ENCODE assay signal across 27 cellular contexts in genomic region chr3:16280671-16281070, GRCh38.
"Had no signal": no experiment of that assay in that cellular context is flagged by ENCODE, and none has a peak within 500 bp of the region (broad histone marks: within the 10 kb centered on the region; RNA-seq: fewer than 3 reads in every experiment).

No MANE protein-coding gene starts in this region.

- H3K4me1 ChIP-seq: right lobe of liver, testis had no signal

- DNase-seq: activated CD4-positive, alpha-beta T cell treated with anti-CD3 and anti-CD28 coated beads for 36 hours; activated CD4-positive, CD25-positive, alpha-beta regulatory T cell; activated CD8-positive, alpha-beta memory T cell treated with anti-CD3 and anti-CD28 coated beads, Interleukin-2, amount 10 ng/mL, durations not matched to agents 7 days and 5 days; activated CD8-positive, alpha-beta T cell treated with anti-CD3 and anti-CD28 coated beads, Interleukin-2, amount 10 ng/mL, durations not matched to agents 7 days and 5 days; activated effector memory CD4-positive, alpha-beta T cell treated with Interleukin-2 at 50 U/mL for 16 hours; activated naive CD4-positive, alpha-beta T cell treated with Interleukin-2 at 50 U/mL for 16 hours; activated T-cell treated with anti-CD3 and anti-CD28 coated beads for 4 hours; activated T-cell treated with anti-CD3 and anti-CD28 coated beads, Interleukin-2, amount 50 U/mL, for 72 hours; amygdala; dorsolateral prefrontal cortex; effector memory CD4-positive, alpha-beta T cell; erythroblast; gastrocnemius medialis; glutamatergic neuron; left cardiac atrium; left ventricle myocardium superior; mammary epithelial cell; naive B cell; nephron progenitor cell; right lobe of liver; stimulated activated CD4-positive, alpha-beta T cell treated with anti-CD3 and anti-CD28 coated beads, Interleukin-12 subunit alpha, Interleukin-12 subunit beta, amount 100 ng/mL, for 4 hours; stimulated activated CD4-positive, alpha-beta T cell treated with anti-CD3 and anti-CD28 coated beads, Interleukin-4, amount 100 ng/mL, for 1 hour; stimulated activated naive CD8-positive, alpha-beta T cell treated with anti-CD3 and anti-CD28 coated beads, Interleukin-15, Interleukin-2, amounts not matched to agents 100 U/mL and 50 U/mL, for 24 hours; T-helper 1 cell; testis; transverse colon had no signal

- H3K27me3 ChIP-seq: dorsolateral prefrontal cortex, gastrocnemius medialis, neutrophil, right lobe of liver, testis, transverse colon had no signal

- H3K27ac ChIP-seq: dorsolateral prefrontal cortex, neutrophil, right lobe of liver, testis, transverse colon had no signal

- H3K9me3 ChIP-seq: gastrocnemius medialis, neutrophil, right lobe of liver, testis, transverse colon had no signal

- H3K36me3 ChIP-seq: gastrocnemius medialis had no signal

- H3K4me3 ChIP-seq: dorsolateral prefrontal cortex, gastrocnemius medialis, right lobe of liver, testis, transverse colon had no signal
